Comparison of ENCODE assay signal across 11 cellular contexts in genomic region chr13:33612641-33613638, GRCh38.
A peak's percentile ranks its signal among the peaks of the same experiment; 100 is the strongest.
DNase-seq lines count a peak whose midpoint lies in the region; ATAC-seq and TF ChIP-seq lines count a peak whose summit lies in the region.
"Had no signal": no experiment of that assay in that cellular context is flagged by ENCODE, and none has a peak within 500 bp of the region (broad histone marks: within the 10 kb centered on the region; RNA-seq: fewer than 3 reads in every experiment).

No MANE protein-coding gene starts in this region.

- ATAC-seq in heart right ventricle (no peak), Right ventricle myocardium superior (ENCODE audit: poor library complexity) (no peak), HG02610 (IDR thresholded peaks at IDR 0.05; ENCODE audit: unreplicated experiment) (peak; percentile 84), T-cell (replicated peaks in 1 of 4) (no peak), HG03571 (IDR thresholded peaks at IDR 0.05; ENCODE audit: unreplicated experiment) (no peak)
- ATAC-seq in stimulated activated effector memory CD8-positive, alpha-beta T cell treated with anti-CD3 and anti-CD28 coated beads, Interleukin-12 subunit alpha, Interleukin-12 subunit beta, amount 100 ng/mL, for 72 hours: peak; percentile 79

- peak overlapping the region in 6 of 10 donors; percentile 88 to 98 (median 90) for H3K27ac ChIP-seq in heart right ventricle
- H3K27ac ChIP-seq: KMS-11, parathyroid adenoma had no signal

- H3K36me3 ChIP-seq in heart right ventricle: no peaks in the 10 kb centered on the region

- peak overlapping the region in 1 of 3 donors; percentile 34 for H3K4me3 Mint-ChIP-seq in T-cell
- peak overlapping the region; percentile 82 for H3K4me3 Mint-ChIP-seq in stimulated activated effector memory CD8-positive, alpha-beta T cell treated with anti-CD3 and anti-CD28 coated beads, Interleukin-12 subunit alpha, Interleukin-12 subunit beta, amount 100 ng/mL, for 72 hours

- H3K36me3 Mint-ChIP-seq in T-cell: no peaks in the 10 kb centered on the region
- H3K36me3 Mint-ChIP-seq in stimulated activated effector memory CD8-positive, alpha-beta T cell treated with anti-CD3 and anti-CD28 coated beads, Interleukin-12 subunit alpha, Interleukin-12 subunit beta, amount 100 ng/mL, for 72 hours: peaks cover 22% of the 10 kb centered on the region

- intact Hi-C loops in heart right ventricle (cut with DNase I) (loop anchor here in 5 of 10 donors (5.0 to 10.0 kb wide), 5 partner anchors 58 to 112 kb away; no protein-coding TSS in a partner anchor), Right ventricle myocardium superior (cut with DNase I) (loop anchor here (5.0 kb wide), 1 partner anchor 109 kb away; no protein-coding TSS in a partner anchor)

- H3K27me3 Mint-ChIP-seq in T-cell: peaks cover 0 to 21% of the 10 kb centered on the region in 2 donors

- CTCF ChIA-PET in T-cell (lab: Charles Lee): interaction anchor here in 1 of 2 donors (0.9 kb wide), 1 partner anchor 190 kb away, joined by 3 read pairs; no protein-coding TSS in a partner anchor

- H3K27ac Mint-ChIP-seq in T-cell: peak overlapping the region; percentile 24 to 71
- peak overlapping the region; percentile 95 for H3K27ac Mint-ChIP-seq in stimulated activated effector memory CD8-positive, alpha-beta T cell treated with anti-CD3 and anti-CD28 coated beads, Interleukin-12 subunit alpha, Interleukin-12 subunit beta, amount 100 ng/mL, for 72 hours

- H3K27me3 ChIP-seq in heart right ventricle: no peaks in the 10 kb centered on the region

- no peak for DNase-seq in heart right ventricle
- DNase-seq in Right ventricle myocardium superior: no peak
- DNase-seq in T-cell: no peak
- DNase-seq in stimulated activated effector memory CD8-positive, alpha-beta T cell treated with anti-CD3 and anti-CD28 coated beads, Interleukin-12 subunit alpha, Interleukin-12 subunit beta, amount 100 ng/mL, for 72 hours (ENCODE audit: low spot score in 2 of 2): peak in 1 of 2 donors; percentile 62
- DNase-seq in DMS53 treated with DMSO at 0.1 percent for 48 hours (lab: John Stamatoyannopoulos, UW; ENCODE audit: unreplicated experiment): no peak
- DNase-seq in cerebellar nuclear complex (lab: John Stamatoyannopoulos, UW): no peak
- DNase-seq: OCI-M1 had no signal

- H3K4me3 ChIP-seq in heart right ventricle: no peak overlapping the region

- H3K4me1 ChIP-seq in heart right ventricle: peaks cover 0 to 55% (median 31%) of the 10 kb centered on the region in 9 donors
- H3K4me1 ChIP-seq: parathyroid adenoma had no signal

- no peak for TF ChIP-seq CTCF in heart right ventricle (IDR thresholded peaks at IDR 0.05)

- peaks cover 0 to 4% (median 0%) of the 10 kb centered on the region in 11 donors for H3K9me3 ChIP-seq in heart right ventricle

- H3K9me3 Mint-ChIP-seq in T-cell: no peaks in the 10 kb centered on the region
- no peaks in the 10 kb centered on the region for H3K9me3 Mint-ChIP-seq in stimulated activated effector memory CD8-positive, alpha-beta T cell treated with anti-CD3 and anti-CD28 coated beads, Interleukin-12 subunit alpha, Interleukin-12 subunit beta, amount 100 ng/mL, for 72 hours

- peaks cover 31 to 34% (median 33%) of the 10 kb centered on the region in 3 donors for H3K4me1 Mint-ChIP-seq in T-cell
- peaks cover 41% of the 10 kb centered on the region for H3K4me1 Mint-ChIP-seq in stimulated activated effector memory CD8-positive, alpha-beta T cell treated with anti-CD3 and anti-CD28 coated beads, Interleukin-12 subunit alpha, Interleukin-12 subunit beta, amount 100 ng/mL, for 72 hours

- 94% methylated on average over 4 of the region's 4 CpGs for WGBS in heart right ventricle, 2 donors

- POLR2A ChIA-PET in T-cell (lab: Charles Lee): no interaction called here

Comparison
In these comparisons a context has a peak if more than half of its experiments do, and no peak if none do; other contexts are left out.
1. ATAC-seq: peak in HG02610 (single experiment) and stimulated activated effector memory CD8-positive, alpha-beta T cell treated with anti-CD3 and anti-CD28 coated beads, Interleukin-12 subunit alpha, Interleukin-12 subunit beta, amount 100 ng/mL, for 72 hours (single experiment); none in heart right ventricle (0 of 8), Right ventricle myocardium superior (single experiment), T-cell (0 of 4) and HG03571 (single experiment).